ENCODE assay signal across 17 cellular contexts in the genomic region with DNA sequence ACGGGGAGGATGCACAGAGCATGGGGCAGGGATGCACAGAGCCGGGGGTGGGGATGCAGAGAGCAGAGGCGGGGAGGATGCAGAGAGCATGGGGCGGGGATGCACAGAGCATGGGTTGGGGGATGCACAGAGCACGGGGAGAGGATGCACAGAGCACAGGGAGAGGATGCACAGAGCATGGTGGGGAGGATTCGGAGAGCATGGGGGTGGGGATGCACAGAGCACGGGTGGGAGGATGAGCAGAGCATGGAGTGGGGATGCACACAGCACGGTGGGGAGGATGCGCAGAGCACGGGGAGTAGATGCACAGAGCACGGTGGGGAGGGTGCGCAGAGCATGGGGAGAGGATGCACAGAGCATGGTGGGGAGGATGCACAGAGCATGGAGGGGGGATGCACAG.
A peak's percentile ranks its signal among the peaks of the same experiment; 100 is the strongest.
DNase-seq lines count a peak whose midpoint lies in the region; ATAC-seq and TF ChIP-seq lines count a peak whose summit lies in the region.
"Had no signal": no experiment of that assay in that cellular context is flagged by ENCODE, and none has a peak within 500 bp of the region (broad histone marks: within the 10 kb centered on the region; RNA-seq: fewer than 3 reads in every experiment).

No MANE protein-coding gene starts in this region.

- TF ChIP-seq CTCF in Panc1 (IDR thresholded peaks at IDR 0.05) (no peak), upper lobe of right lung (IDR thresholded peaks at IDR 0.05) (no peak), colonic mucosa (IDR thresholded peaks at IDR 0.05) (no peak)

- H3K27ac ChIP-seq in Panc1 (ENCODE audit: low read length) (no peak overlapping the region), upper lobe of right lung (no peak overlapping the region), colonic mucosa (no peak overlapping the region)
- H3K27ac ChIP-seq: BLaER1, GM23248 had no signal

- POLR2A ChIA-PET in Panc1 (lab: Charles Lee), result no interaction called here
- POLR2A ChIA-PET in activated CD4-positive, alpha-beta memory T cell treated with anti-CD3 and anti-CD28 coated beads for 36 hours (lab: Charles Lee), result no interaction called here

- ATAC-seq in Panc1, result peak; percentile 42; the same call in 1 of the 2 replicates
- ATAC-seq in upper lobe of right lung, result peak; percentile 27
- ATAC-seq: HepG2 had no signal

- no peak overlapping the region for H3K27ac Mint-ChIP-seq in activated CD4-positive, alpha-beta memory T cell treated with anti-CD3 and anti-CD28 coated beads for 36 hours
- H3K27ac Mint-ChIP-seq: CD4-positive, alpha-beta memory T cell had no signal

- CTCF ChIA-PET in Panc1 (lab: Charles Lee), result no interaction called here
- CTCF ChIA-PET in activated CD4-positive, alpha-beta memory T cell treated with anti-CD3 and anti-CD28 coated beads for 36 hours (lab: Charles Lee), result no interaction called here

- DNase-seq in Panc1 (ENCODE audit: low read depth, low spot score), result no peak
- DNase-seq in islet precursor cell, result peak; percentile 21
- DNase-seq in putamen (ENCODE audit: low spot score), result peak; percentile 57
- no peak for DNase-seq in upper lobe of right lung
- no peak for DNase-seq in H7
- DNase-seq in colonic mucosa, result no peak
- no peak for DNase-seq in activated CD4-positive, alpha-beta memory T cell treated with anti-CD3 and anti-CD28 coated beads for 36 hours
- DNase-seq: 8988T; CD4-positive, alpha-beta memory T cell; DMS153; DMS79; GDM1; GM23248; HCEC 1CT had no signal

- H3K27me3 Mint-ChIP-seq in activated CD4-positive, alpha-beta memory T cell treated with anti-CD3 and anti-CD28 coated beads for 36 hours, result no peaks in the 10 kb centered on the region

- H3K4me3 ChIP-seq in Panc1 (ENCODE audit: low read depth in 2 of 2, low read length in 2 of 2) (no peak overlapping the region), upper lobe of right lung (no peak overlapping the region), H7 (ENCODE audit: insufficient read depth, low read depth, low read length) (no peak overlapping the region), colonic mucosa (no peak overlapping the region)
- H3K4me3 ChIP-seq: BLaER1, GM23248 had no signal

- no peaks in the 10 kb centered on the region for H3K36me3 Mint-ChIP-seq in activated CD4-positive, alpha-beta memory T cell treated with anti-CD3 and anti-CD28 coated beads for 36 hours
- H3K36me3 Mint-ChIP-seq: CD14-positive monocyte; CD4-positive, alpha-beta memory T cell had no signal

- H3K9me3 Mint-ChIP-seq in activated CD4-positive, alpha-beta memory T cell treated with anti-CD3 and anti-CD28 coated beads for 36 hours, result no peaks in the 10 kb centered on the region

- no peak overlapping the region for H3K4me3 Mint-ChIP-seq in activated CD4-positive, alpha-beta memory T cell treated with anti-CD3 and anti-CD28 coated beads for 36 hours
- H3K4me3 Mint-ChIP-seq: CD14-positive monocyte; CD4-positive, alpha-beta memory T cell had no signal

- intact Hi-C loops in Panc1 (cut with micrococcal nuclease; ENCODE audit: unreplicated experiment) (no loop called here), upper lobe of right lung (cut with DNase I) (no loop called here), colonic mucosa (cut with DNase I) (no loop called here)
- intact Hi-C loops in activated CD4-positive, alpha-beta memory T cell treated with anti-CD3 and anti-CD28 coated beads for 36 hours (cut with micrococcal nuclease), result no loop called here

- BruUV-seq in Panc1 (replicated peaks; lab: Mats Ljungman, UMichigan), result no TSS peak

- in situ Hi-C loops in Panc1 (cut with HindIII; ENCODE audit: low pct_unique_long_range_greater_than_20kb, low sequenced_read_pairs), result no loop called here

- H3K27me3 ChIP-seq in Panc1 (ENCODE audit: control insufficient read depth, insufficient read depth, low read length) (no peaks in the 10 kb centered on the region), upper lobe of right lung (peaks cover 3% of the 10 kb centered on the region), H7 (ENCODE audit: control insufficient read depth, insufficient read depth, low read length) (no peaks in the 10 kb centered on the region; the same call in 1 of the 2 replicates), colonic mucosa (no peaks in the 10 kb centered on the region)
- H3K27me3 ChIP-seq: BLaER1 had no signal

- H3K9me3 ChIP-seq in Panc1 (ENCODE audit: control insufficient read depth, insufficient read depth, low read depth, low read length) (no peaks in the 10 kb centered on the region), upper lobe of right lung (no peaks in the 10 kb centered on the region), colonic mucosa (no peaks in the 10 kb centered on the region)
- H3K9me3 ChIP-seq: BLaER1 had no signal

- H3K4me1 Mint-ChIP-seq in activated CD4-positive, alpha-beta memory T cell treated with anti-CD3 and anti-CD28 coated beads for 36 hours (ENCODE audit: low read depth), result no peaks in the 10 kb centered on the region

- no peak overlapping the region for H3K9ac ChIP-seq in colonic mucosa (ENCODE audit: low read depth in 2 of 2, low read length in 2 of 2)
- H3K9ac ChIP-seq: BLaER1, GM23248 had no signal

- H3K4me1 ChIP-seq in Panc1 (ENCODE audit: control insufficient read depth, insufficient read depth, low read length) (no peaks in the 10 kb centered on the region), upper lobe of right lung (no peaks in the 10 kb centered on the region), colonic mucosa (no peaks in the 10 kb centered on the region)

- H3K36me3 ChIP-seq in Panc1 (ENCODE audit: control insufficient read depth, insufficient read depth, low read length) (no peaks in the 10 kb centered on the region), upper lobe of right lung (no peaks in the 10 kb centered on the region), H7 (replicated peaks; ENCODE audit: control insufficient read depth, insufficient read depth, low read length) (no peaks in the 10 kb centered on the region), colonic mucosa (no peaks in the 10 kb centered on the region)
- H3K36me3 ChIP-seq: BLaER1 had no signal

Comparison
In these comparisons a context has a peak if more than half of its experiments do, and no peak if none do; other contexts are left out.
1. DNase-seq: peak in islet precursor cell (single experiment) and putamen (single experiment); none in Panc1 (single experiment), upper lobe of right lung (single experiment), H7 (single experiment), colonic mucosa (single experiment) and activated CD4-positive, alpha-beta memory T cell treated with anti-CD3 and anti-CD28 coated beads for 36 hours (single experiment).